ENCODE assay signal across 8 cellular contexts in genomic region chr17:56914641-56915263, GRCh38. TPM values are rescaled to one million over a fixed set of nuclear protein-coding genes. Genes with fewer than 3 reads are reported as not detected.
DNase-seq lines count a peak whose midpoint lies in the region; ATAC-seq and TF ChIP-seq lines count a peak whose summit lies in the region.

No MANE protein-coding gene starts in this region.

- H3K36me3 Mint-ChIP-seq in natural killer cell = no peaks in the 10 kb centered on the region

- H3K27ac Mint-ChIP-seq in natural killer cell = peak overlapping the region; percentile 77 to 81

- no peaks in the 10 kb centered on the region for H3K36me3 ChIP-seq in ectodermal cell (ENCODE audit: control insufficient read depth, insufficient read depth, low read length)

- intact Hi-C loops in natural killer cell (cut with micrococcal nuclease) = no loop called here

- H3K27ac ChIP-seq in ectodermal cell (ENCODE audit: insufficient read depth, low read depth, low read length, poor library complexity, severe bottlenecking) = no peak overlapping the region

- peaks cover 36 to 48% of the 10 kb centered on the region in 2 donors for H3K4me1 Mint-ChIP-seq in natural killer cell

- H3K27me3 Mint-ChIP-seq in natural killer cell (ENCODE audit: low read depth in 2 of 2) = no peaks in the 10 kb centered on the region

- peaks cover 38% of the 10 kb centered on the region for H3K27me3 ChIP-seq in ectodermal cell (ENCODE audit: control insufficient read depth, insufficient read depth, low read length, poor library complexity, severe bottlenecking)

- ATAC-seq in natural killer cell (no peak), GM19463 (IDR thresholded peaks at IDR 0.05; ENCODE audit: unreplicated experiment) (no peak), GM18870 (IDR thresholded peaks at IDR 0.05; ENCODE audit: unreplicated experiment) (no peak)

- TF ChIP-seq CTCF in natural killer cell (IDR thresholded peaks at IDR 0.05) (no peak), GM13976 (IDR thresholded peaks at IDR 0.05; ENCODE audit: borderline replicate concordance, control extremely low read depth, extremely low read depth, insufficient read depth, missing control alignments) (no peak)

- H3K9me3 ChIP-seq in ectodermal cell (ENCODE audit: control insufficient read depth, low read length) = no peaks in the 10 kb centered on the region

- peaks cover 6% of the 10 kb centered on the region for H3K4me1 ChIP-seq in ectodermal cell (ENCODE audit: control insufficient read depth, insufficient read depth, low read length)

- DNase-seq in DMS79 treated with DMSO at 0.1 percent for 48 hours (lab: John Stamatoyannopoulos, UW) (peak; percentile 22), DMS79 (lab: John Stamatoyannopoulos, UW) (no peak), OCI-M1 (lab: John Stamatoyannopoulos, UW) (peak; percentile 71), natural killer cell (no peak), GM13976 (ENCODE audit: low spot score) (no peak)

- H3K4me3 ChIP-seq in ectodermal cell (ENCODE audit: insufficient read depth, low read depth, low read length) = peak overlapping the region; percentile 70

- in situ Hi-C loops in GM13976 (cut with MboI; ENCODE audit: low sequenced_read_pairs, unreplicated experiment) = no loop called here

- H3K9me3 Mint-ChIP-seq in natural killer cell = no peaks in the 10 kb centered on the region

- 33 to 56% methylated on average over 9 of the region's 9 CpGs for WGBS in ectodermal cell, 2 experiments

- peak overlapping the region; percentile 88 for H3K4me3 Mint-ChIP-seq in natural killer cell

RNA-seq across cellular contexts. Expression of gene TRIM25, which starts 0.9 kb away (rescaled TPM):
- polyA plus RNA-seq in ectodermal cell (2013, experiment 1 of 4) = 14.1 TPM
- polyA plus RNA-seq in ectodermal cell (2013, experiment 2 of 4) = 17.2 TPM
- polyA plus RNA-seq in ectodermal cell (2013, experiment 3 of 4) = 14.4 TPM
- polyA plus RNA-seq in ectodermal cell (2013, experiment 4 of 4) = 14.9 TPM
- 100 to 1,000 TPM in 1 of 3 donors, 10 to 100 TPM in 2; 50.4 to 100 (median 74.5) TPM for total RNA-seq in natural killer cell

RNA-seq across cellular contexts. Expression of gene COIL, which starts 46.1 kb away (rescaled TPM):
- polyA plus RNA-seq in ectodermal cell (2013, experiment 1 of 4) = 30.7 TPM
- 27.3 TPM for polyA plus RNA-seq in ectodermal cell (2013, experiment 2 of 4)
- 23.4 TPM for polyA plus RNA-seq in ectodermal cell (2013, experiment 3 of 4)
- polyA plus RNA-seq in ectodermal cell (2013, experiment 4 of 4) = 26.3 TPM
- 10 to 100 TPM; 18.6 to 23.8 (median 20.6) TPM for total RNA-seq in natural killer cell

Comparison
In these comparisons a context has a peak if more than half of its experiments do, and no peak if none do; other contexts are left out.
1. DNase-seq: peak in DMS79 treated with DMSO at 0.1 percent for 48 hours (single experiment) and OCI-M1 (single experiment); none in DMS79 (single experiment), natural killer cell (single experiment) and GM13976 (single experiment).